ENCODE assay signal across 15 cellular contexts in the genomic region with DNA sequence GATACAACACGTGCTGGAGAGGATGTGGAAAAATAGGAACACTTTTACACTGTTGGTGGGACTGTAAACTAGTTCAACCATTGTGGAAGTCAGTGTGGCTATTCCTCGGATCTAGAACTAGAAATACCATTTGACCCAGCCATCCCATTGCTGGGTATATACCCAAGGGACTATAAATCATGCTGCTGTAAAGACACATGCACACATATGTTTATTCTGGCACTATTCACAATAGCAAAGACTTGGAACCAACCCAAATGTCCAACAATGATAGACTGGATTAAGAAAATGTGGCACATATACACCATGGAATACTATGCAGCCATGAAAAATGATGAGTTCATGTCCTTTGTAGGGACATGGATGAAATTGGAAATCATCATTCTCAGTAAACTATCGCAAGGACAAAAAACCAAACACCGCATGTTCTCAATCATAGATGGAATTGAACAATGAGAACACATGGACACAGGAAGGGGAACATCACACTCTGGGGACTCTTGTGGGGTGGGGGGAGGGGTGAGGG. TPM values are rescaled to one million over a fixed set of nuclear protein-coding genes. Genes with fewer than 3 reads are reported as not detected.
"Had no signal": no experiment of that assay in that cellular context is flagged by ENCODE, and none has a peak within 500 bp of the region (broad histone marks: within the 10 kb centered on the region; RNA-seq: fewer than 3 reads in every experiment).

No MANE protein-coding gene starts in this region.

RNA-seq across cellular contexts. Expression of gene PMCH, which starts 50.5 kb away (rescaled TPM):
- total RNA-seq: stomach, subcutaneous adipose tissue, suprapubic skin, temporal lobe, testis, thoracic aorta, thyroid gland, tibial nerve, transverse colon, upper lobe of left lung, upper lobe of right lung, ureter, urinary bladder, uterus, vagina had no signal
- polyA plus RNA-seq: stomach, urinary bladder had no signal
